1 cellular context compared by ENCODE assay signal in genomic region chr1:31413405-31414005, GRCh38.
TF ChIP-seq lines count a peak whose summit lies in the region.

No MANE protein-coding gene starts in this region.

TF ChIP-seq in HepG2, 621 proteins besides CTCF, POLR2A, EP300 and RAD21 (continued from another document and continues in another):
- TF ChIP-seq ARID3A (IDR thresholded peaks at IDR 0.05; ENCODE audit: low read depth, low read length), result no peak
- no peak; the same call in 1 of the 2 replicates for TF ChIP-seq TAF1 (CRISPR knock-in tag; IDR thresholded peaks at IDR 0.05)
- TF ChIP-seq, protein P1, sequence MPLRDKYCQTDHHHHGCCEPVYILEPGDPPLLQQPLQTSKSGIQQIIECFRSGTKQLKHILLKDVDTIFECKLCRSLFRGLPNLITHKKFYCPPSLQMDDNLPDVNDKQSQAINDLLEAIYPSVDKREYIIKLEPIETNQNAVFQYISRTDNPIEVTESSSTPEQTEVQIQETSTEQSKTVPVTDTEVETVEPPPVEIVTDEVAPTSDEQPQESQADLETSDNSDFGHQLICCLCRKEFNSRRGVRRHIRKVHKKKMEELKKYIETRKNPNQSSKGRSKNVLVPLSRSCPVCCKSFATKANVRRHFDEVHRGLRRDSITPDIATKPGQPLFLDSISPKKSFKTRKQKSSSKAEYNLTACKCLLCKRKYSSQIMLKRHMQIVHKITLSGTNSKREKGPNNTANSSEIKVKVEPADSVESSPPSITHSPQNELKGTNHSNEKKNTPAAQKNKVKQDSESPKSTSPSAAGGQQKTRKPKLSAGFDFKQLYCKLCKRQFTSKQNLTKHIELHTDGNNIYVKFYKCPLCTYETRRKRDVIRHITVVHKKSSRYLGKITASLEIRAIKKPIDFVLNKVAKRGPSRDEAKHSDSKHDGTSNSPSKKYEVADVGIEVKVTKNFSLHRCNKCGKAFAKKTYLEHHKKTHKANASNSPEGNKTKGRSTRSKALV (CRISPR knock-in tag; IDR thresholded peaks at IDR 0.05), result 0 out of 2 replicates have a peak, but pooled peaks have one; percentile 20
- no peak for TF ChIP-seq JUND (CRISPR knock-in tag; IDR thresholded peaks at IDR 0.05)
- TF ChIP-seq ZFYVE20 (CRISPR knock-in tag; IDR thresholded peaks at IDR 0.05; ENCODE audit: borderline replicate concordance, low read depth), result no peak
- no peak for TF ChIP-seq ZFP62 (CRISPR knock-in tag; IDR thresholded peaks at IDR 0.05)
- peak; percentile 32; the same call in 1 of the 2 replicates for TF ChIP-seq ZNF468 (CRISPR knock-in tag; IDR thresholded peaks at IDR 0.05)
- TF ChIP-seq RORA (CRISPR knock-in tag; IDR thresholded peaks at IDR 0.05), result no peak
- TF ChIP-seq ERF (CRISPR knock-in tag; IDR thresholded peaks at IDR 0.05), result no peak
- TF ChIP-seq NFKB2 (CRISPR knock-in tag; IDR thresholded peaks at IDR 0.05; ENCODE audit: borderline replicate concordance), result peak; percentile 15; the same call in 1 of the 2 replicates
- 0 out of 4 replicates have a peak, but pooled peaks of 1 of the 2 experiments have one; percentile 20 for TF ChIP-seq KLF16 (CRISPR knock-in tag; IDR thresholded peaks at IDR 0.05)
- TF ChIP-seq MED1 (CRISPR knock-in tag; IDR thresholded peaks at IDR 0.05), result no peak
- TF ChIP-seq HNF1B (CRISPR knock-in tag; IDR thresholded peaks at IDR 0.05), result peak; percentile 41
- no peak for TF ChIP-seq PHF21A (CRISPR knock-in tag; IDR thresholded peaks at IDR 0.05)
- TF ChIP-seq FOXM1 (CRISPR knock-in tag; IDR thresholded peaks at IDR 0.05), result no peak
- TF ChIP-seq, protein P2, sequence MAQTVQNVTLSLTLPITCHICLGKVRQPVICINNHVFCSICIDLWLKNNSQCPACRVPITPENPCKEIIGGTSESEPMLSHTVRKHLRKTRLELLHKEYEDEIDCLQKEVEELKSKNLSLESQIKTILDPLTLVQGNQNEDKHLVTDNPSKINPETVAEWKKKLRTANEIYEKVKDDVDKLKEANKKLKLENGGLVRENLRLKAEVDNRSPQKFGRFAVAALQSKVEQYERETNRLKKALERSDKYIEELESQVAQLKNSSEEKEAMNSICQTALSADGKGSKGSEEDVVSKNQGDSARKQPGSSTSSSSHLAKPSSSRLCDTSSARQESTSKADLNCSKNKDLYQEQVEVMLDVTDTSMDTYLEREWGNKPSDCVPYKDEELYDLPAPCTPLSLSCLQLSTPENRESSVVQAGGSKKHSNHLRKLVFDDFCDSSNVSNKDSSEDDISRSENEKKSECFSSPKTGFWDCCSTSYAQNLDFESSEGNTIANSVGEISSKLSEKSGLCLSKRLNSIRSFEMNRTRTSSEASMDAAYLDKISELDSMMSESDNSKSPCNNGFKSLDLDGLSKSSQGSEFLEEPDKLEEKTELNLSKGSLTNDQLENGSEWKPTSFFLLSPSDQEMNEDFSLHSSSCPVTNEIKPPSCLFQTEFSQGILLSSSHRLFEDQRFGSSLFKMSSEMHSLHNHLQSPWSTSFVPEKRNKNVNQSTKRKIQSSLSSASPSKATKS (CRISPR knock-in tag; IDR thresholded peaks at IDR 0.05), result no peak
- TF ChIP-seq ATF7 (IDR thresholded peaks at IDR 0.05), result no peak
- TF ChIP-seq ATF7 (CRISPR knock-in tag; IDR thresholded peaks at IDR 0.05), result no peak
- TF ChIP-seq ZIK1 (CRISPR knock-in tag; IDR thresholded peaks at IDR 0.05; ENCODE audit: borderline replicate concordance, low read depth), result no peak
- no peak for TF ChIP-seq SRY (CRISPR knock-in tag; IDR thresholded peaks at IDR 0.05)
- TF ChIP-seq ZFP36L1 (CRISPR knock-in tag; IDR thresholded peaks at IDR 0.05), result no peak
- no peak for TF ChIP-seq ZNF383 (CRISPR knock-in tag; IDR thresholded peaks at IDR 0.05; ENCODE audit: borderline replicate concordance)
- no peak for TF ChIP-seq DNMT3B (CRISPR knock-in tag; conservative IDR thresholded peaks at IDR 0.05)
- TF ChIP-seq DR1 (CRISPR knock-in tag; IDR thresholded peaks at IDR 0.05), result no peak
- 0 out of 2 replicates have a peak, but pooled peaks have one; percentile 19 for TF ChIP-seq TFDP2 (CRISPR knock-in tag; IDR thresholded peaks at IDR 0.05)
- TF ChIP-seq ATM (IDR thresholded peaks at IDR 0.05; ENCODE audit: borderline replicate concordance), result no peak
- TF ChIP-seq CBX2 (IDR thresholded peaks at IDR 0.05; ENCODE audit: low read depth, low read length), result no peak
- TF ChIP-seq CBX2 (CRISPR knock-in tag; IDR thresholded peaks at IDR 0.05; ENCODE audit: low read depth), result no peak
- TF ChIP-seq, protein P3, sequence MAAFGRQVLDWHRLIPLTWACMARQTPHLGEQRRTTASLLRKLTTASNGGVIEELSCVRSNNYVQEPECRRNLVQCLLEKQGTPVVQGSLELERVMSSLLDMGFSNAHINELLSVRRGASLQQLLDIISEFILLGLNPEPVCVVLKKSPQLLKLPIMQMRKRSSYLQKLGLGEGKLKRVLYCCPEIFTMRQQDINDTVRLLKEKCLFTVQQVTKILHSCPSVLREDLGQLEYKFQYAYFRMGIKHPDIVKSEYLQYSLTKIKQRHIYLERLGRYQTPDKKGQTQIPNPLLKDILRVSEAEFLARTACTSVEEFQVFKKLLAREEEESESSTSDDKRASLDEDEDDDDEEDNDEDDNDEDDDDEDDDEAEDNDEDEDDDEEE (CRISPR knock-in tag; IDR thresholded peaks at IDR 0.05), result no peak
- TF ChIP-seq ARNTL (CRISPR knock-in tag; IDR thresholded peaks at IDR 0.05), result no peak
- no peak for TF ChIP-seq AKAP8 (CRISPR knock-in tag; IDR thresholded peaks at IDR 0.05)
- no peak for TF ChIP-seq NFYC (CRISPR knock-in tag; IDR thresholded peaks at IDR 0.05)
- no peak for TF ChIP-seq PHF20 (CRISPR knock-in tag; IDR thresholded peaks at IDR 0.05)
- TF ChIP-seq SP1 (IDR thresholded peaks at IDR 0.05), result no peak
- TF ChIP-seq SP1 (CRISPR knock-in tag; IDR thresholded peaks at IDR 0.05), result no peak
- no peak for TF ChIP-seq ADNP (CRISPR knock-in tag; IDR thresholded peaks at IDR 0.05)
- TF ChIP-seq POLR2AphosphoS5 (IDR thresholded peaks at IDR 0.05; ENCODE audit: low read depth, low read length), result no peak
- TF ChIP-seq BORCS8-MEF2B (CRISPR knock-in tag; IDR thresholded peaks at IDR 0.05), result no peak
- no peak for TF ChIP-seq MAFG (CRISPR knock-in tag; IDR thresholded peaks at IDR 0.05)
- TF ChIP-seq ZKSCAN8 (CRISPR knock-in tag; IDR thresholded peaks at IDR 0.05; ENCODE audit: borderline replicate concordance), result no peak
- TF ChIP-seq, protein P4, sequence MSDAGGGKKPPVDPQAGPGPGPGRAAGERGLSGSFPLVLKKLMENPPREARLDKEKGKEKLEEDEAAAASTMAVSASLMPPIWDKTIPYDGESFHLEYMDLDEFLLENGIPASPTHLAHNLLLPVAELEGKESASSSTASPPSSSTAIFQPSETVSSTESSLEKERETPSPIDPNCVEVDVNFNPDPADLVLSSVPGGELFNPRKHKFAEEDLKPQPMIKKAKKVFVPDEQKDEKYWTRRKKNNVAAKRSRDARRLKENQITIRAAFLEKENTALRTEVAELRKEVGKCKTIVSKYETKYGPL (CRISPR knock-in tag; IDR thresholded peaks at IDR 0.05), result no peak
- no peak for TF ChIP-seq ZNF619 (CRISPR knock-in tag; IDR thresholded peaks at IDR 0.05)
- no peak for TF ChIP-seq GABPA (IDR thresholded peaks at IDR 0.05; ENCODE audit: low read depth, low read length)
- TF ChIP-seq GABPA (CRISPR knock-in tag; IDR thresholded peaks at IDR 0.05; ENCODE audit: low read depth), result no peak
- no peak for TF ChIP-seq ZNF234 (CRISPR knock-in tag; conservative IDR thresholded peaks at IDR 0.05)
- no peak for TF ChIP-seq ZSCAN29 (CRISPR knock-in tag; conservative IDR thresholded peaks at IDR 0.05)
- no peak for TF ChIP-seq ZBTB10 (CRISPR knock-in tag; IDR thresholded peaks at IDR 0.05; ENCODE audit: borderline replicate concordance)
- no peak for TF ChIP-seq ATF4 (CRISPR knock-in tag; IDR thresholded peaks at IDR 0.05)
- TF ChIP-seq MXD4 (CRISPR knock-in tag; IDR thresholded peaks at IDR 0.05), result peak; percentile 41; the same call in 1 of the 2 replicates
- no peak for TF ChIP-seq ZSCAN30 (CRISPR knock-in tag; IDR thresholded peaks at IDR 0.05)
- TF ChIP-seq, protein P5, sequence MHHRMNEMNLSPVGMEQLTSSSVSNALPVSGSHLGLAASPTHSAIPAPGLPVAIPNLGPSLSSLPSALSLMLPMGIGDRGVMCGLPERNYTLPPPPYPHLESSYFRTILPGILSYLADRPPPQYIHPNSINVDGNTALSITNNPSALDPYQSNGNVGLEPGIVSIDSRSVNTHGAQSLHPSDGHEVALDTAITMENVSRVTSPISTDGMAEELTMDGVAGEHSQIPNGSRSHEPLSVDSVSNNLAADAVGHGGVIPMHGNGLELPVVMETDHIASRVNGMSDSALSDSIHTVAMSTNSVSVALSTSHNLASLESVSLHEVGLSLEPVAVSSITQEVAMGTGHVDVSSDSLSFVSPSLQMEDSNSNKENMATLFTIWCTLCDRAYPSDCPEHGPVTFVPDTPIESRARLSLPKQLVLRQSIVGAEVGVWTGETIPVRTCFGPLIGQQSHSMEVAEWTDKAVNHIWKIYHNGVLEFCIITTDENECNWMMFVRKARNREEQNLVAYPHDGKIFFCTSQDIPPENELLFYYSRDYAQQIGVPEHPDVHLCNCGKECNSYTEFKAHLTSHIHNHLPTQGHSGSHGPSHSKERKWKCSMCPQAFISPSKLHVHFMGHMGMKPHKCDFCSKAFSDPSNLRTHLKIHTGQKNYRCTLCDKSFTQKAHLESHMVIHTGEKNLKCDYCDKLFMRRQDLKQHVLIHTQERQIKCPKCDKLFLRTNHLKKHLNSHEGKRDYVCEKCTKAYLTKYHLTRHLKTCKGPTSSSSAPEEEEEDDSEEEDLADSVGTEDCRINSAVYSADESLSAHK (CRISPR knock-in tag; IDR thresholded peaks at IDR 0.05; ENCODE audit: borderline replicate concordance), result no peak
- TF ChIP-seq PLSCR1 (CRISPR knock-in tag; IDR thresholded peaks at IDR 0.05; ENCODE audit: borderline replicate concordance), result no peak
- TF ChIP-seq ZNF781 (CRISPR knock-in tag; IDR thresholded peaks at IDR 0.05; ENCODE audit: borderline replicate concordance, not compliant biosample characterization), result no peak
- no peak for TF ChIP-seq TCF7L2 (IDR thresholded peaks at IDR 0.05; ENCODE audit: low read depth, low read length)
